In genomic region chr9:82560036-82560435, GRCh38 we compare ENCODE assay signal across 29 cellular contexts.
"Had no signal": no experiment of that assay in that cellular context is flagged by ENCODE, and none has a peak within 500 bp of the region (broad histone marks: within the 10 kb centered on the region; RNA-seq: fewer than 3 reads in every experiment).

No MANE protein-coding gene starts in this region.

- H3K36me3 Mint-ChIP-seq: activated naive CD8-positive, alpha-beta T cell treated with anti-CD3 and anti-CD28 coated beads for 36 hours; T-cell had no signal

- H3K27me3 ChIP-seq: cardiac muscle cell, MG63, Peyer's patch, SJSA1 had no signal

- H3K4me1 ChIP-seq: Peyer's patch had no signal

- H3K9me3 ChIP-seq: MG63, Peyer's patch, SJSA1, SK-N-SH had no signal

- H3K36me3 ChIP-seq: cardiac muscle cell, MG63, Peyer's patch, SJSA1 had no signal

- DNase-seq: activated CD4-positive, alpha-beta T cell treated with anti-CD3 and anti-CD28 coated beads, Interleukin-2, amount 10 ng/mL, durations not matched to agents 24 days and 14 days; activated CD4-positive, alpha-beta T cell treated with anti-CD3 and anti-CD28 coated beads, Interleukin-2, amount 50 U/mL, for 4 hours; activated CD8-positive, alpha-beta T cell treated with anti-CD3 and anti-CD28 coated beads for 36 hours; activated effector memory CD4-positive, alpha-beta T cell treated with anti-CD3 and anti-CD28 coated beads, Interleukin-2, amount 50 U/mL, for 16 hours; activated naive CD4-positive, alpha-beta T cell; activated naive CD4-positive, alpha-beta T cell treated with anti-CD3 and anti-CD28 coated beads, Interleukin-2, amount 50 U/mL, for 16 hours; activated naive CD8-positive, alpha-beta T cell treated with anti-CD3 and anti-CD28 coated beads for 36 hours; activated T-cell treated with anti-CD3 and anti-CD28 coated beads, Interleukin-2, amount 50 U/mL, for 1 hour; activated T-cell treated with anti-CD3 and anti-CD28 coated beads, Interleukin-2, amount 50 U/mL, for 72 hours; amniotic stem cell; aorta; Karpas-422; KBM-7; MG63; NCI-H1048; NCI-H1694; NCI-H2107; NCI-H2171; NCI-H526 treated with DMSO at 0.1 percent for 48 hours; Peyer's patch; RPMI8226; SK-N-SH; T-cell; T-helper 17 cell had no signal

- H3K9me3 Mint-ChIP-seq: activated CD4-positive, alpha-beta T cell treated with anti-CD3 and anti-CD28 coated beads, Interleukin-2, amount 10 ng/mL, durations not matched to agents 24 days and 14 days; activated T-cell treated with anti-CD3 and anti-CD28 coated beads, Interleukin-2, amount 50 U/mL, for 72 hours; activated T-helper 17 cell treated with anti-CD3 and anti-CD28 coated beads, Interleukin-2, amount 50 U/mL, for 72 hours had no signal

- H3K4me3 ChIP-seq: cardiac muscle cell, MG63, Peyer's patch, SJSA1 had no signal

- H3K27ac ChIP-seq: cardiac muscle cell, Peyer's patch, SJSA1 had no signal

- H3K9ac ChIP-seq: SK-N-SH had no signal

- H3K4me2 ChIP-seq: SK-N-SH had no signal

- H3K27ac Mint-ChIP-seq: activated CD4-positive, alpha-beta T cell treated with anti-CD3 and anti-CD28 coated beads, Interleukin-2, amount 10 ng/mL, durations not matched to agents 24 days and 14 days; activated CD8-positive, alpha-beta T cell treated with anti-CD3 and anti-CD28 coated beads for 36 hours; activated naive CD8-positive, alpha-beta T cell treated with anti-CD3 and anti-CD28 coated beads for 36 hours; activated T-cell treated with anti-CD3 and anti-CD28 coated beads, Interleukin-2, amount 50 U/mL, for 72 hours; activated T-helper 17 cell treated with anti-CD3 and anti-CD28 coated beads, Interleukin-2, amount 50 U/mL, for 72 hours; T-cell; T-helper 17 cell had no signal

- H3K4me1 Mint-ChIP-seq: activated CD4-positive, alpha-beta T cell treated with anti-CD3 and anti-CD28 coated beads, Interleukin-2, amount 10 ng/mL, durations not matched to agents 24 days and 14 days; activated naive CD8-positive, alpha-beta T cell treated with anti-CD3 and anti-CD28 coated beads for 36 hours; activated T-helper 17 cell treated with anti-CD3 and anti-CD28 coated beads, Interleukin-2, amount 50 U/mL, for 72 hours; central memory CD8-positive, alpha-beta T cell; T-cell; T-helper 17 cell had no signal

- H3K27me3 Mint-ChIP-seq: activated CD4-positive, alpha-beta T cell treated with anti-CD3 and anti-CD28 coated beads, Interleukin-2, amount 10 ng/mL, durations not matched to agents 24 days and 14 days; activated CD8-positive, alpha-beta T cell treated with anti-CD3 and anti-CD28 coated beads for 36 hours; activated naive CD8-positive, alpha-beta T cell treated with anti-CD3 and anti-CD28 coated beads for 36 hours; activated T-helper 17 cell treated with anti-CD3 and anti-CD28 coated beads, Interleukin-2, amount 50 U/mL, for 72 hours; central memory CD8-positive, alpha-beta T cell; T-cell; T-helper 17 cell had no signal

- H3K4me3 Mint-ChIP-seq: activated CD4-positive, alpha-beta T cell treated with anti-CD3 and anti-CD28 coated beads, Interleukin-2, amount 10 ng/mL, durations not matched to agents 24 days and 14 days; activated CD8-positive, alpha-beta T cell treated with anti-CD3 and anti-CD28 coated beads for 36 hours; activated naive CD8-positive, alpha-beta T cell treated with anti-CD3 and anti-CD28 coated beads for 36 hours; activated T-cell treated with anti-CD3 and anti-CD28 coated beads, Interleukin-2, amount 50 U/mL, for 72 hours; activated T-helper 17 cell treated with anti-CD3 and anti-CD28 coated beads, Interleukin-2, amount 50 U/mL, for 72 hours; central memory CD8-positive, alpha-beta T cell; T-cell; T-helper 17 cell had no signal

- ATAC-seq: activated CD8-positive, alpha-beta T cell treated with anti-CD3 and anti-CD28 coated beads for 36 hours; activated T-cell treated with anti-CD3 and anti-CD28 coated beads, Interleukin-2, amount 50 U/mL, for 72 hours; activated T-helper 17 cell treated with anti-CD3 and anti-CD28 coated beads, Interleukin-2, amount 50 U/mL, for 72 hours; PC-3; T-cell; T-helper 17 cell had no signal
